In genomic region chr17:44864831-44865230, GRCh38 we compare ENCODE assay signal across 19 cellular contexts. TPM values are rescaled to one million over a fixed set of nuclear protein-coding genes. Genes with fewer than 3 reads are reported as not detected.
A peak's percentile ranks its signal among the peaks of the same experiment; 100 is the strongest.
DNase-seq lines count a peak whose midpoint lies in the region; ATAC-seq and TF ChIP-seq lines count a peak whose summit lies in the region.
"Had no signal": no experiment of that assay in that cellular context is flagged by ENCODE, and none has a peak within 500 bp of the region (broad histone marks: within the 10 kb centered on the region; RNA-seq: fewer than 3 reads in every experiment).

No MANE protein-coding gene starts in this region.

- H3K27ac ChIP-seq in SK-N-SH (ENCODE audit: low read depth in 2 of 2, low read length in 1 of 2) (no peak overlapping the region), SJSA1 (peak overlapping the region; percentile 51; the same call in 1 of the 2 replicates), gastroesophageal sphincter (peak overlapping the region in 1 of 4 donors; percentile 68), neural progenitor cell (no peak overlapping the region)
- H3K27ac ChIP-seq: 22Rv1, breast epithelium, colonic mucosa, neutrophil, PC-9, WERI-Rb-1 had no signal

- no peaks in the 10 kb centered on the region for H3K4me1 ChIP-seq in SK-N-SH (ENCODE audit: control insufficient read depth in 1 of 2, insufficient read depth in 2 of 2, low read depth in 1 of 2, low read length in 1 of 2)
- peaks cover 21% of the 10 kb centered on the region for H3K4me1 ChIP-seq in SJSA1 (replicated peaks)
- H3K4me1 ChIP-seq in gastroesophageal sphincter = no peaks in the 10 kb centered on the region
- no peaks in the 10 kb centered on the region for H3K4me1 ChIP-seq in neural progenitor cell
- H3K4me1 ChIP-seq: breast epithelium, colonic mucosa had no signal

- no peaks in the 10 kb centered on the region for H3K9me2 ChIP-seq in SK-N-SH

- H3K36me3 Mint-ChIP-seq in stimulated activated naive B cell treated with anti-CD40 and anti-IgM and Interleukin-4, amounts not matched to agents 10 μg/mL and 1 μg/mL and 100 μg/mL, for 72 hours = peaks cover 47 to 58% of the 10 kb centered on the region in 2 donors
- peaks cover 25% of the 10 kb centered on the region for H3K36me3 Mint-ChIP-seq in neural progenitor cell

- POLR2A ChIA-PET in SK-N-SH (lab: Yijun Ruan, JAX) = interaction anchor here (1.8 kb wide), 1 partner anchor 85 kb away, joined by 5 read pairs; no protein-coding TSS in a partner anchor

- no peaks in the 10 kb centered on the region for H3K4me1 Mint-ChIP-seq in stimulated activated naive B cell treated with anti-CD40 and anti-IgM and Interleukin-4, amounts not matched to agents 10 μg/mL and 1 μg/mL and 100 μg/mL, for 72 hours
- no peaks in the 10 kb centered on the region for H3K4me1 Mint-ChIP-seq in neural progenitor cell
- H3K4me1 Mint-ChIP-seq: CD14-positive monocyte had no signal

- H3K4me2 ChIP-seq in SK-N-SH (no peak overlapping the region), neural progenitor cell (no peak overlapping the region)
- H3K4me2 ChIP-seq: PC-9 had no signal

- H3K9me3 ChIP-seq in SK-N-SH = no peaks in the 10 kb centered on the region
- H3K9me3 ChIP-seq in SJSA1 (replicated peaks) = no peaks in the 10 kb centered on the region
- no peaks in the 10 kb centered on the region for H3K9me3 ChIP-seq in gastroesophageal sphincter
- H3K9me3 ChIP-seq in neural progenitor cell (ENCODE audit: low read depth) = no peaks in the 10 kb centered on the region
- H3K9me3 ChIP-seq: breast epithelium, colonic mucosa, neutrophil had no signal

- H3F3A ChIP-seq in SK-N-SH (replicated peaks; ENCODE audit: insufficient read depth) (peaks cover 21% of the 10 kb centered on the region), neural progenitor cell (ENCODE audit: low read depth) (peaks cover 9% of the 10 kb centered on the region)

- no peak for TF ChIP-seq POLR2A in gastroesophageal sphincter (IDR thresholded peaks at IDR 0.05)

- H3K9ac ChIP-seq in SK-N-SH (no peak overlapping the region), neural progenitor cell (no peak overlapping the region)

- H3K27me3 ChIP-seq in SK-N-SH (ENCODE audit: insufficient read depth) (0 out of 2 replicates have a peak, but pooled peaks cover 3% of the 10 kb centered on the region), SJSA1 (replicated peaks) (no peaks in the 10 kb centered on the region), gastroesophageal sphincter (no peaks in the 10 kb centered on the region), neural progenitor cell (no peaks in the 10 kb centered on the region)
- H3K27me3 ChIP-seq: breast epithelium, colonic mucosa, neutrophil had no signal

- TF ChIP-seq RAD21 in SK-N-SH (IDR thresholded peaks at IDR 0.05; ENCODE audit: low read length) = no peak

- peaks cover 53 to 72% of the 10 kb centered on the region in 2 experiments for H3K36me3 ChIP-seq in SK-N-SH (replicated peaks in 1 of 2; ENCODE audit: control insufficient read depth in 1 of 2, insufficient read depth in 2 of 2, low read length in 1 of 2)
- H3K36me3 ChIP-seq in SJSA1 = peaks cover 90% of the 10 kb centered on the region
- peaks cover 0 to 97% of the 10 kb centered on the region in 2 donors for H3K36me3 ChIP-seq in gastroesophageal sphincter
- peaks cover 9% of the 10 kb centered on the region for H3K36me3 ChIP-seq in neural progenitor cell

- DNase-seq in SK-N-SH (no peak), SJSA1 (ENCODE audit: low read depth in 1 of 2, low spot score in 2 of 2) (no peak), neural progenitor cell (ENCODE audit: low spot score) (no peak)
- DNase-seq in stimulated activated naive B cell treated with anti-CD40 and anti-IgM and Interleukin-4, amounts not matched to agents 10 μg/mL and 1 μg/mL and 100 μg/mL, for 72 hours = no peak
- DNase-seq in activated CD4-positive, alpha-beta T cell treated with anti-CD3 and anti-CD28 coated beads, Interleukin-2, amount 50 U/mL, for 48 hours = no peak
- DNase-seq: GOT3 had no signal

- H3K27me3 Mint-ChIP-seq in stimulated activated naive B cell treated with anti-CD40 and anti-IgM and Interleukin-4, amounts not matched to agents 10 μg/mL and 1 μg/mL and 100 μg/mL, for 72 hours = no peaks in the 10 kb centered on the region
- H3K27me3 Mint-ChIP-seq in neural progenitor cell (ENCODE audit: insufficient read depth, low read depth) = no peaks in the 10 kb centered on the region

- 58% methylated on average over 10 of the region's 10 CpGs for WGBS in SK-N-SH (ENCODE audit: low lambda C conversion rate)
- 40 to 75% methylated on average over 4 to 6 of the region's 10 CpGs for WGBS in gastroesophageal sphincter (ENCODE audit: low coverage in 1 of 2), 2 donors

- no peaks in the 10 kb centered on the region for H3K9me3 Mint-ChIP-seq in stimulated activated naive B cell treated with anti-CD40 and anti-IgM and Interleukin-4, amounts not matched to agents 10 μg/mL and 1 μg/mL and 100 μg/mL, for 72 hours
- no peaks in the 10 kb centered on the region for H3K9me3 Mint-ChIP-seq in neural progenitor cell
- H3K9me3 Mint-ChIP-seq: activated naive CD4-positive, alpha-beta T cell treated with anti-CD3 and anti-CD28 coated beads, Interleukin-2, amount 50 U/mL, for 72 hours; CD14-positive monocyte had no signal

- TF ChIP-seq CTCF in SK-N-SH (IDR thresholded peaks at IDR 0.05) (no peak), gastroesophageal sphincter (IDR thresholded peaks at IDR 0.05) (no peak), neural progenitor cell (IDR thresholded peaks at IDR 0.05) (no peak)

- no peak overlapping the region; a peak in 1 of 4 replicates for H3K4me3 ChIP-seq in SK-N-SH (ENCODE audit: low read depth in 2 of 2, low read length in 1 of 2)
- H3K4me3 ChIP-seq in SJSA1 = no peak overlapping the region
- H3K4me3 ChIP-seq in gastroesophageal sphincter = no peak overlapping the region
- H3K4me3 ChIP-seq in neural progenitor cell = no peak overlapping the region
- H3K4me3 ChIP-seq: breast epithelium, colonic mucosa, PC-9 had no signal

- CTCF ChIA-PET in SK-N-SH (lab: Yijun Ruan, JAX) = interaction anchor here (0.6 to 11.1 kb wide), 22 partner anchors 8 to 158 kb away, joined by 3 to 420 read pairs (median 5); partner anchors contain the start of gene HIGD1B

- H3K79me2 ChIP-seq in SK-N-SH (ENCODE audit: insufficient read depth) (no peaks in the 10 kb centered on the region), neural progenitor cell (ENCODE audit: low read depth) (no peaks in the 10 kb centered on the region)

- H3K4me3 Mint-ChIP-seq in stimulated activated naive B cell treated with anti-CD40 and anti-IgM and Interleukin-4, amounts not matched to agents 10 μg/mL and 1 μg/mL and 100 μg/mL, for 72 hours = no peak overlapping the region
- H3K4me3 Mint-ChIP-seq in neural progenitor cell = no peak overlapping the region
- H3K4me3 Mint-ChIP-seq: CD14-positive monocyte had no signal

- no peak for TF ChIP-seq EP300 in SK-N-SH (IDR thresholded peaks at IDR 0.05; ENCODE audit: borderline replicate concordance in 1 of 2, low read depth in 1 of 2, low read length in 1 of 2)
- TF ChIP-seq EP300 in gastroesophageal sphincter (IDR thresholded peaks at IDR 0.05) = no peak

- ATAC-seq in SK-N-SH treated with all-trans-retinoic acid at 6 μM for 48 hours = peak; percentile 30; the same call in 2 of the 3 replicates
- ATAC-seq in gastroesophageal sphincter = peak; percentile 15
- ATAC-seq in stimulated activated naive B cell treated with anti-CD40 and anti-IgM and Interleukin-4, amounts not matched to agents 10 μg/mL and 1 μg/mL and 100 μg/mL, for 72 hours (replicated peaks) = peak; percentile 10 to 36
- ATAC-seq in GM21528 (IDR thresholded peaks at IDR 0.05; ENCODE audit: low FRiP score, unreplicated experiment) = no peak

- H4K20me1 ChIP-seq in SK-N-SH (ENCODE audit: insufficient read depth) (no peaks in the 10 kb centered on the region), neural progenitor cell (ENCODE audit: low read depth) (no peaks in the 10 kb centered on the region)

- H3K27ac Mint-ChIP-seq in stimulated activated naive B cell treated with anti-CD40 and anti-IgM and Interleukin-4, amounts not matched to agents 10 μg/mL and 1 μg/mL and 100 μg/mL, for 72 hours = no peak overlapping the region
- no peak overlapping the region for H3K27ac Mint-ChIP-seq in neural progenitor cell
- H3K27ac Mint-ChIP-seq: activated naive CD4-positive, alpha-beta T cell treated with anti-CD3 and anti-CD28 coated beads, Interleukin-2, amount 50 U/mL, for 72 hours had no signal

- H2AFZ ChIP-seq in SK-N-SH (ENCODE audit: low read depth) = no peak overlapping the region
- H2AFZ ChIP-seq in neural progenitor cell (replicated peaks) = no peak overlapping the region
- H2AFZ ChIP-seq: PC-9 had no signal

TF ChIP-seq in SK-N-SH treated with all-trans-retinoic acid at 6 μM for 48 hours, 23 proteins besides CTCF, POLR2A, EP300 and RAD21 (continues in another document):
- TF ChIP-seq ZFP3 (CRISPR knock-in tag; IDR thresholded peaks at IDR 0.05) = no peak
- TF ChIP-seq OSR1 (CRISPR knock-in tag; IDR thresholded peaks at IDR 0.05) = no peak

TF ChIP-seq in SK-N-SH, 30 proteins besides CTCF, POLR2A, EP300 and RAD21 (continues in another document):
- no peak for TF ChIP-seq FOXJ3 (CRISPR knock-in tag; IDR thresholded peaks at IDR 0.05)
- TF ChIP-seq SMC3 (IDR thresholded peaks at IDR 0.05; ENCODE audit: low read depth, low read length) = no peak

RNA-seq across cellular contexts. Expression of gene HIGD1B, which starts 17.1 kb away (rescaled TPM):
- polyA plus RNA-seq in SK-N-SH (2012; rRNA removed) = not detected in 2 replicates
- not detected in 2 replicates for polyA plus RNA-seq in SK-N-SH (2012; cell fraction: cytosol; rRNA removed)
- polyA plus RNA-seq in SK-N-SH (2012; cell fraction: nucleus; rRNA removed) = not detected in 2 replicates
- not detected in 2 replicates for total RNA-seq in SJSA1 (2014; rRNA removed; shearing (Covaris generic))
- 1 to 10 TPM; 1.1 to 2.5 (median 1.5) TPM for total RNA-seq in gastroesophageal sphincter
- total RNA-seq in neural progenitor cell (ENCODE audit: low replicate concordance) = not detected in 2 replicates
- total RNA-seq: activated naive CD4-positive, alpha-beta T cell treated with anti-CD3 and anti-CD28 coated beads, Interleukin-2, amount 50 U/mL, for 72 hours; Calu3; HT-29; PC-9 had no signal
- polyA plus RNA-seq: CD14-positive monocyte had no signal

RNA-seq across cellular contexts. Expression of gene EFTUD2, which starts 34.4 kb away (rescaled TPM):
- polyA plus RNA-seq in SK-N-SH (2012; rRNA removed) = 79.9 and 82.9 TPM in 2 replicates
- polyA plus RNA-seq in SK-N-SH (2012; cell fraction: cytosol; rRNA removed) = 82.5 and 121 TPM in 2 replicates
- 112 and 140 TPM in 2 replicates for polyA plus RNA-seq in SK-N-SH (2012; cell fraction: nucleus; rRNA removed)
- total RNA-seq in SJSA1 (2014; rRNA removed; shearing (Covaris generic)) = 158 and 179 TPM in 2 replicates
- total RNA-seq in gastroesophageal sphincter (10 to 100 TPM; 45.1 to 71.2 (median 57.8) TPM), neural progenitor cell (ENCODE audit: low replicate concordance) (114 and 185 TPM in 2 replicates)

RNA-seq across cellular contexts. Expression of gene GJC1, which starts 34.7 kb away (rescaled TPM):
- polyA plus RNA-seq in SK-N-SH (2012; rRNA removed) = 15.2 and 15.6 TPM in 2 replicates
- 15.7 and 16.6 TPM in 2 replicates for polyA plus RNA-seq in SK-N-SH (2012; cell fraction: cytosol; rRNA removed)
- polyA plus RNA-seq in SK-N-SH (2012; cell fraction: nucleus; rRNA removed) = 8.5 and 13.7 TPM in 2 replicates
- 36.4 and 53.4 TPM in 2 replicates for total RNA-seq in SJSA1 (2014; rRNA removed; shearing (Covaris generic))
- total RNA-seq in gastroesophageal sphincter (10 to 100 TPM; 28.2 to 78.3 (median 44.5) TPM), neural progenitor cell (ENCODE audit: low replicate concordance) (63.4 and 76.9 TPM in 2 replicates)
- total RNA-seq: HT-29 had no signal
- polyA plus RNA-seq: CD14-positive monocyte had no signal

RNA-seq across cellular contexts. Expression of gene GFAP, which starts 50.5 kb away (rescaled TPM):
- 0.48 and 0.71 TPM in 2 replicates for polyA plus RNA-seq in SK-N-SH (2012; rRNA removed)
- 0.23 and 0.35 TPM in 2 replicates for polyA plus RNA-seq in SK-N-SH (2012; cell fraction: cytosol; rRNA removed)
- polyA plus RNA-seq in SK-N-SH (2012; cell fraction: nucleus; rRNA removed) = 0.36 and 0.44 TPM in 2 replicates
- total RNA-seq in SJSA1 (2014; rRNA removed; shearing (Covaris generic)) = not detected in 2 replicates
- total RNA-seq in gastroesophageal sphincter (1 to 10 TPM in 2 of 4 donors, under 1 TPM in 1, not detected in 1; 0.77 to 3.8 (median 1.1) TPM), neural progenitor cell (ENCODE audit: low replicate concordance) (0.45 and 0.46 TPM in 2 replicates)
- total RNA-seq: activated naive CD4-positive, alpha-beta T cell treated with anti-CD3 and anti-CD28 coated beads, Interleukin-2, amount 50 U/mL, for 72 hours; Calu3; PC-9 had no signal
